ENCODE assay signal across 8 cellular contexts in genomic region chr6:4020822-4021132, GRCh38. TPM values are rescaled to one million over a fixed set of nuclear protein-coding genes. Genes with fewer than 3 reads are reported as not detected.
A peak's percentile ranks its signal among the peaks of the same experiment; 100 is the strongest.
DNase-seq lines count a peak whose midpoint lies in the region; ATAC-seq and TF ChIP-seq lines count a peak whose summit lies in the region.

No MANE protein-coding gene starts in this region.

- H3K4me3 Mint-ChIP-seq in glutamatergic neuron (ENCODE audit: unreplicated experiment) = peak overlapping the region; percentile 98

- H3K27ac Mint-ChIP-seq in glutamatergic neuron (ENCODE audit: unreplicated experiment) = peak overlapping the region; percentile 87

- H3K27ac ChIP-seq in GM23248 (peak overlapping the region; percentile 89), WERI-Rb-1 (peak overlapping the region; percentile 96), smooth muscle cell (ENCODE audit: low read depth) (peak overlapping the region; percentile 97)

- peaks cover 3% of the 10 kb centered on the region for H3K36me3 Mint-ChIP-seq in glutamatergic neuron (ENCODE audit: unreplicated experiment)

- WGBS in GM23248 (ENCODE audit: low coverage in 1 of 2, low lambda C conversion rate in 2 of 2, missing lambda C conversion rate in 2 of 2), 2 experiments = 0 to 1% methylated on average over 12 of the region's 12 CpGs
- 3% methylated on average over 12 of the region's 12 CpGs for WGBS in smooth muscle cell (ENCODE audit: low lambda C conversion rate)

- H2AFZ ChIP-seq in GM23248 (peak overlapping the region; percentile 79), smooth muscle cell (ENCODE audit: low read depth) (peak overlapping the region; percentile 64)

- peaks cover 87% of the 10 kb centered on the region for H3K79me2 ChIP-seq in GM23248 (ENCODE audit: insufficient read depth)
- H3K79me2 ChIP-seq in smooth muscle cell (ENCODE audit: low read depth) = peaks cover 66% of the 10 kb centered on the region

- DNase-seq in GM23248 (no peak), WERI-Rb-1 (no peak), glutamatergic neuron (no peak), smooth muscle cell (lab: John Stamatoyannopoulos, UW; ENCODE audit: unreplicated experiment) (no peak), HT-29 (ENCODE audit: low spot score) (no peak), NCI-H2029 treated with DMSO at 0.1 percent for 48 hours (lab: John Stamatoyannopoulos, UW) (no peak)

- H4K20me1 ChIP-seq in GM23248 (ENCODE audit: insufficient read depth) = peaks cover 8% of the 10 kb centered on the region; the same call in 1 of the 2 replicates
- peaks cover 41% of the 10 kb centered on the region for H4K20me1 ChIP-seq in smooth muscle cell (ENCODE audit: low read depth)

- H3K9ac ChIP-seq in GM23248 (peak overlapping the region; percentile 94), smooth muscle cell (ENCODE audit: low read depth) (peak overlapping the region; percentile 97)

- H3K4me3 ChIP-seq in GM23248 (peak overlapping the region; percentile 83), WERI-Rb-1 (ENCODE audit: low read depth, low read length) (peak overlapping the region; percentile 87), smooth muscle cell (peak overlapping the region; percentile 81)

- H3K27me3 Mint-ChIP-seq in glutamatergic neuron (ENCODE audit: unreplicated experiment) = peaks cover 3% of the 10 kb centered on the region

- ATAC-seq in HG03025 (IDR thresholded peaks at IDR 0.05; ENCODE audit: low FRiP score, unreplicated experiment) (no peak), HG02852 (IDR thresholded peaks at IDR 0.05; ENCODE audit: unreplicated experiment) (no peak)

- H3K4me1 Mint-ChIP-seq in glutamatergic neuron (ENCODE audit: low read depth, unreplicated experiment) = peaks cover 17% of the 10 kb centered on the region

- peaks cover 16% of the 10 kb centered on the region for H3K9me3 Mint-ChIP-seq in glutamatergic neuron (ENCODE audit: unreplicated experiment)

- H3K4me2 ChIP-seq in GM23248 (ENCODE audit: unreplicated experiment) = peak overlapping the region; percentile 87
- peak overlapping the region; percentile 87 for H3K4me2 ChIP-seq in smooth muscle cell

- H3K9me3 ChIP-seq in GM23248 (ENCODE audit: low read depth) = no peaks in the 10 kb centered on the region
- H3K9me3 ChIP-seq in WERI-Rb-1 (ENCODE audit: severe bottlenecking) = no peaks in the 10 kb centered on the region
- H3K9me3 ChIP-seq in smooth muscle cell (replicated peaks; ENCODE audit: low read depth) = no peaks in the 10 kb centered on the region

- H3K36me3 ChIP-seq in GM23248 (ENCODE audit: low read depth) = no peaks in the 10 kb centered on the region
- peaks cover 33% of the 10 kb centered on the region for H3K36me3 ChIP-seq in WERI-Rb-1
- H3K36me3 ChIP-seq in smooth muscle cell (ENCODE audit: low read depth) = no peaks in the 10 kb centered on the region

- no peak for TF ChIP-seq CTCF in WERI-Rb-1 (IDR thresholded peaks at IDR 0.05; ENCODE audit: low read depth, low read length)
- no peak for TF ChIP-seq CTCF in glutamatergic neuron (IDR thresholded peaks at IDR 0.05; ENCODE audit: partially characterized antibody, unreplicated experiment)
- TF ChIP-seq CTCF in smooth muscle cell (IDR thresholded peaks at IDR 0.05; ENCODE audit: borderline replicate concordance, insufficient read depth, poor library complexity, severe bottlenecking) = no peak

- H3K27me3 ChIP-seq in GM23248 (replicated peaks; ENCODE audit: insufficient read depth) (no peaks in the 10 kb centered on the region), WERI-Rb-1 (ENCODE audit: insufficient read depth, low read depth, severe bottlenecking) (no peaks in the 10 kb centered on the region), smooth muscle cell (ENCODE audit: low read depth) (no peaks in the 10 kb centered on the region)

- in situ Hi-C loops in GM23248 (cut with MboI) = no loop called here

- H3F3A ChIP-seq in GM23248 (ENCODE audit: insufficient read depth) (peaks cover 36% of the 10 kb centered on the region), smooth muscle cell (ENCODE audit: low read depth) (peaks cover 14% of the 10 kb centered on the region)

- peaks cover 32% of the 10 kb centered on the region for H3K4me1 ChIP-seq in GM23248 (ENCODE audit: insufficient read depth)
- H3K4me1 ChIP-seq in smooth muscle cell (ENCODE audit: low read depth) = peaks cover 27% of the 10 kb centered on the region

- no peaks in the 10 kb centered on the region for H3K9me2 ChIP-seq in GM23248 (ENCODE audit: insufficient read depth)

RNA-seq across cellular contexts. Expression of gene FAM217A, which starts 58.2 kb away (rescaled TPM):
- total RNA-seq in GM23248 (2014; rRNA removed; shearing (Covaris generic)) = not detected in 2 replicates
- polyA plus RNA-seq in GM23248 (2016; fragmentation: Nextera tagmentation; extraction: Ambion mirVana) (not detected in 2 replicates), smooth muscle cell (not detected in 2 replicates)
- total RNA-seq in glutamatergic neuron (ENCODE audit: unreplicated experiment) (not detected), smooth muscle cell (not detected in 2 replicates)
- not detected in 2 replicates for total RNA-seq in HT-29 (2014; rRNA removed; shearing (Covaris generic))
